Comparison of ENCODE assay signal across 18 cellular contexts in the genomic region with DNA sequence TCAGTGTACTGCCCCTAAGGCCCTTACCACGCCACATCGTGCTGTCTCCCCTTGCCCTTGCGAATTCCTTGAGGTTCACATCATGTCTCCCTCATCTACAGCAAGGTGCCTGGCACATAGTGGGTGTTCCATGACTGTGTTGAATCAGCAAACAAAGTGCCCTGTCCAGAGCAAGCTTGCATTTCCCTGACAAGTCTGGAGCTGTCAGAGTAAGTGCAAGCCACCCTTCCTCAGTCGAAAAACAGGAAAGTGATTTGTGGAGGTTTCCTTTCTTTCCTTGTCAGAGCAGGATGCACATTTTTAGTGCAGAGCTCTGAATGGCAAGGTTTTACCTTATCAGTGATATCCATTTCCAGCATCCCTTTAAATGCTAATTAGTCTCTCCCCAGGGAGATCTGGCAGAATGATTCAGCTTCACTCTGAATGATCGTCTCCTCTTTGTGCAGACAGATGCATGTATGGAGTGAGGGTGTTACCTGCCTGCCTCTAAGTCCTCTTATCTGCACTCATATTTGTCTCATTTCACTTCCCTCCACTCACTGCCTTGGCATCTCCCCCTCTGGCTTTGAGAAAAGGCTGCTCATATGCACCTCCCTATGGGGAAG.
DNase-seq lines count a peak whose midpoint lies in the region; ATAC-seq lines count a peak whose summit lies in the region.
"Had no signal": no experiment of that assay in that cellular context is flagged by ENCODE, and none has a peak within 500 bp of the region (broad histone marks: within the 10 kb centered on the region; RNA-seq: fewer than 3 reads in every experiment).

No MANE protein-coding gene starts in this region.

- no peak overlapping the region for H3K4me2 ChIP-seq in mesendoderm (ENCODE audit: low read length)

- ATAC-seq in GM19395 (IDR thresholded peaks at IDR 0.05; ENCODE audit: unreplicated experiment) (no peak), HG02885 (IDR thresholded peaks at IDR 0.05; ENCODE audit: poor library complexity, unreplicated experiment) (no peak), GM19023 (IDR thresholded peaks at IDR 0.05; ENCODE audit: unreplicated experiment) (no peak)
- ATAC-seq: HCT116 had no signal

- no peak overlapping the region for H4K8ac ChIP-seq in mesendoderm (ENCODE audit: low read depth, low read length)

- no peaks in the 10 kb centered on the region for H3K9me3 ChIP-seq in HUES64 (ENCODE audit: insufficient read depth, low read depth, low read length)
- H3K9me3 ChIP-seq: pancreas, tibial nerve had no signal

- no peaks in the 10 kb centered on the region for H3K36me3 ChIP-seq in HUES64 (ENCODE audit: insufficient read depth, low read length)
- no peaks in the 10 kb centered on the region for H3K36me3 ChIP-seq in mesendoderm (ENCODE audit: control insufficient read depth, insufficient read depth, low read length)
- H3K36me3 ChIP-seq: pancreas, tibial nerve had no signal

- H3K79me1 ChIP-seq in mesendoderm (ENCODE audit: low read length), result no peaks in the 10 kb centered on the region

- no peak overlapping the region for H2BK15ac ChIP-seq in mesendoderm (replicated peaks; ENCODE audit: low read depth)

- no peak overlapping the region for H3K18ac ChIP-seq in mesendoderm (ENCODE audit: low read length)

- H3K4me1 ChIP-seq in HUES64 (ENCODE audit: insufficient read depth, low read length) (peaks cover 29% of the 10 kb centered on the region), mesendoderm (ENCODE audit: control insufficient read depth, low read depth, low read length) (peaks cover 17% of the 10 kb centered on the region)
- H3K4me1 ChIP-seq: pancreas had no signal

- H3K79me2 ChIP-seq in mesendoderm (ENCODE audit: control insufficient read depth, insufficient read depth, low read length), result no peaks in the 10 kb centered on the region

- no peak overlapping the region for H2BK120ac ChIP-seq in mesendoderm (ENCODE audit: low read depth, low read length)

- H3K9ac ChIP-seq in HUES64 (ENCODE audit: low read depth, low read length) (no peak overlapping the region), mesendoderm (ENCODE audit: low read length) (no peak overlapping the region)

- WGBS in HUES64, result 65% methylated on average over 4 of the region's 5 CpGs
- WGBS in mesendoderm (ENCODE audit: extremely low coverage, insufficient coverage, low lambda C conversion rate), result no CpG with 5 or more reads among the region's 5 CpGs

- H2BK5ac ChIP-seq in mesendoderm (ENCODE audit: low read length), result peak overlapping the region; percentile 49

- no peak overlapping the region for H3K4me3 ChIP-seq in HUES64 (ENCODE audit: low read length)
- H3K4me3 ChIP-seq in mesendoderm (ENCODE audit: low read length), result no peak overlapping the region
- H3K4me3 ChIP-seq: pancreas, tibial nerve had no signal

- peak overlapping the region; percentile 54 for H3K56ac ChIP-seq in mesendoderm (ENCODE audit: low read length)

- H3K23ac ChIP-seq in mesendoderm (ENCODE audit: low read length), result no peak overlapping the region

- H3K27ac ChIP-seq in HUES64 (ENCODE audit: low read depth, low read length), result 0 out of 2 replicates have a peak overlapping the region, but pooled peaks have one; percentile 13
- peak overlapping the region; percentile 52 for H3K27ac ChIP-seq in mesendoderm (ENCODE audit: low read depth, low read length)
- H3K27ac ChIP-seq: pancreas, tibial nerve had no signal

- no peak overlapping the region for H4K5ac ChIP-seq in mesendoderm (ENCODE audit: low read length)

- no peaks in the 10 kb centered on the region for H3K27me3 ChIP-seq in HUES64 (ENCODE audit: insufficient read depth, low read length)
- H3K27me3 ChIP-seq in mesendoderm (ENCODE audit: insufficient read depth, low read length, poor library complexity), result no peaks in the 10 kb centered on the region
- H3K27me3 ChIP-seq: pancreas, tibial nerve had no signal

- peak; percentile 55 for DNase-seq in NCI-H2171 (lab: John Stamatoyannopoulos, UW)
- DNase-seq in dermis microvascular lymphatic vessel endothelial cell (ENCODE audit: low read depth in 2 of 2), result peak; percentile 21 to 96
- peak; percentile 84 for DNase-seq in mesendoderm
- no peak for DNase-seq in HT-29 (ENCODE audit: low spot score)
- DNase-seq: activated CD4-positive, alpha-beta T cell treated with anti-CD3 and anti-CD28 coated beads for 4 hours; activated T-cell treated with anti-CD3 and anti-CD28 coated beads, Interleukin-2, amount 50 U/mL, for 48 hours; CD4-positive, CD25-positive, alpha-beta regulatory T cell; effector memory CD4-positive, alpha-beta T cell; mesenchymal stem cell; NCI-H1048; pancreas; stimulated activated CD8-positive, alpha-beta memory T cell treated with anti-CD3 and anti-CD28 coated beads, Interleukin-4, amount 100 ng/mL, for 48 hours had no signal

- H2AK5ac ChIP-seq in mesendoderm (ENCODE audit: low read length), result no peak overlapping the region

- no peak overlapping the region for H3K4ac ChIP-seq in mesendoderm (ENCODE audit: low read depth, low read length)
